17 cellular contexts compared by ENCODE assay signal in genomic region chr15:49900036-49900435, GRCh38.
DNase-seq lines count a peak whose midpoint lies in the region; ATAC-seq and TF ChIP-seq lines count a peak whose summit lies in the region.
"Had no signal": no experiment of that assay in that cellular context is flagged by ENCODE, and none has a peak within 500 bp of the region (broad histone marks: within the 10 kb centered on the region; RNA-seq: fewer than 3 reads in every experiment).

No MANE protein-coding gene starts in this region.

- H3K27ac ChIP-seq in esophagus squamous epithelium: peak overlapping the region in 3 of 4 donors; percentile 42 to 79 (median 67)
- peak overlapping the region in 1 of 2 donors; percentile 69 for H3K27ac ChIP-seq in left lung
- peak overlapping the region; percentile 96 for H3K27ac ChIP-seq in subcutaneous abdominal adipose tissue (ENCODE audit: low read depth, low read length)
- H3K27ac ChIP-seq: upper lobe of right lung, WERI-Rb-1 had no signal

- H3K36me3 ChIP-seq in esophagus squamous epithelium (no peaks in the 10 kb centered on the region), left lung (no peaks in the 10 kb centered on the region), subcutaneous abdominal adipose tissue (ENCODE audit: control insufficient read depth in 5 of 5, insufficient read depth in 5 of 5, low read length in 5 of 5) (peaks cover 0 to 2% (median 0%) of the 10 kb centered on the region in 5 donors)
- H3K36me3 ChIP-seq: MG63, upper lobe of right lung, WERI-Rb-1 had no signal

- TF ChIP-seq CTCF in esophagus squamous epithelium (IDR thresholded peaks at IDR 0.05) (no peak), left lung (IDR thresholded peaks at IDR 0.05) (no peak)

- H3K4me3 ChIP-seq in esophagus squamous epithelium (no peak overlapping the region), left lung (no peak overlapping the region), subcutaneous abdominal adipose tissue (ENCODE audit: low read depth in 1 of 5, low read length in 5 of 5) (no peak overlapping the region)
- H3K4me3 ChIP-seq: MG63, upper lobe of right lung had no signal

- 60 to 74% methylated on average over 2 of the region's 2 CpGs for WGBS in esophagus squamous epithelium, 2 donors

- no peak overlapping the region for H3K9ac ChIP-seq in subcutaneous abdominal adipose tissue (ENCODE audit: low read length in 5 of 5)

- DNase-seq in HCEC 1CT: peak; percentile 21
- DNase-seq in esophagus squamous epithelium (lab: John Stamatoyannopoulos, UW): no peak
- DNase-seq in left lung: no peak
- DNase-seq in midbrain (lab: John Stamatoyannopoulos, UW): no peak
- no peak for DNase-seq in hepatic stellate cell (ENCODE audit: low spot score)
- DNase-seq in SIG-M5 treated with dmso at 0.1 percent for 504 hours (lab: John Stamatoyannopoulos, UW; ENCODE audit: unreplicated experiment): no peak
- no peak for DNase-seq in KG1 (lab: John Stamatoyannopoulos, UW)
- DNase-seq: effector memory CD8-positive, alpha-beta T cell; kidney; MG63; naive B cell; NCI-H1930; NCI-H526 treated with DMSO at 0.1 percent for 48 hours; upper lobe of right lung; WERI-Rb-1 had no signal

- TF ChIP-seq POLR2A in esophagus squamous epithelium (IDR thresholded peaks at IDR 0.05): no peak

- peaks cover 0 to 25% (median 0%) of the 10 kb centered on the region in 3 donors for H3K4me1 ChIP-seq in esophagus squamous epithelium
- no peaks in the 10 kb centered on the region for H3K4me1 ChIP-seq in left lung
- H3K4me1 ChIP-seq in subcutaneous abdominal adipose tissue (ENCODE audit: control insufficient read depth in 5 of 5, insufficient read depth in 5 of 5, low read length in 5 of 5): peaks cover 9 to 57% (median 44%) of the 10 kb centered on the region in 5 donors
- H3K4me1 ChIP-seq: upper lobe of right lung had no signal

- intact Hi-C loops in esophagus squamous epithelium (cut with DNase I) (no loop called here), left lung (cut with DNase I) (no loop called here)

- H3K27me3 ChIP-seq in esophagus squamous epithelium (no peaks in the 10 kb centered on the region), left lung (no peaks in the 10 kb centered on the region), subcutaneous abdominal adipose tissue (ENCODE audit: control insufficient read depth in 5 of 5, insufficient read depth in 4 of 5, low read length in 5 of 5) (no peaks in the 10 kb centered on the region)
- H3K27me3 ChIP-seq: MG63, upper lobe of right lung had no signal

- H3K9me3 ChIP-seq in esophagus squamous epithelium (no peaks in the 10 kb centered on the region), left lung (no peaks in the 10 kb centered on the region), subcutaneous abdominal adipose tissue (ENCODE audit: control insufficient read depth in 5 of 5, low read length in 5 of 5) (no peaks in the 10 kb centered on the region)
- H3K9me3 ChIP-seq: MG63, upper lobe of right lung had no signal

- ATAC-seq in left lung: peak; percentile 63
- ATAC-seq: effector memory CD8-positive, alpha-beta T cell; Panc1; upper lobe of right lung had no signal
